ENCODE assay signal across 12 cellular contexts in the genomic region with DNA sequence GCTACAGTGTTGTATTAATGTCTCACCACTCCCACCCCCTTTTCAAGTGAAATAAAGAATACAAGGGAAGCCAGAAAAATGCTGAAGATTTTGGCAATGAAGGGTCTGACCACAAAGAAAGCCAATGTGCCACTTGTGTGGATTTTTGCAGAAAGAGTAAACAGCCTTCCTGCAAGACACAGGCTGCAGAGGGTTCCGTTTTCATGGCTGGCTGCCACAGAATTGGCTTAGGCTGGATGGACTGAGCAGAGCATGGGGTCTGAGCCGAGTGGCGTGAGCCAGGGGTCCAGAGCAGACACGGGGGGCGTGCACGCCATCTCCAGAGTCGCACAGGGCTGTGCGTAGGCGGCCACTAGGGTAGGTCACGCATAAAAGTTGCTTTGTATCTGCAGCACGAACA.
DNase-seq lines count a peak whose midpoint lies in the region; ATAC-seq lines count a peak whose summit lies in the region.
"Had no signal": no experiment of that assay in that cellular context is flagged by ENCODE, and none has a peak within 500 bp of the region (broad histone marks: within the 10 kb centered on the region; RNA-seq: fewer than 3 reads in every experiment).

No MANE protein-coding gene starts in this region.

- no peak for ATAC-seq in HG03139 (IDR thresholded peaks at IDR 0.05; ENCODE audit: unreplicated experiment)
- ATAC-seq in GM19035 (IDR thresholded peaks at IDR 0.05; ENCODE audit: unreplicated experiment), result no peak
- no peak for ATAC-seq in HG03469 (IDR thresholded peaks at IDR 0.05; ENCODE audit: unreplicated experiment)
- ATAC-seq: foreskin keratinocyte had no signal

- peak; percentile 5 for DNase-seq in EL
- DNase-seq in hepatic stellate cell (ENCODE audit: low spot score), result peak; percentile 11
- DNase-seq in renal cortical epithelial cell (ENCODE audit: low read depth), result peak; percentile 22
- DNase-seq in DMS153 treated with DMSO at 0.1 percent for 48 hours (lab: John Stamatoyannopoulos, UW; ENCODE audit: unreplicated experiment), result no peak
- DNase-seq: foreskin keratinocyte, lower lobe of right lung, NCI-H2029 treated with DMSO at 0.1 percent for 48 hours, PC-9 had no signal

- H3K27ac ChIP-seq in angular gyrus (ENCODE audit: low read depth, low read length), result peak overlapping the region; percentile 17
- H3K27ac ChIP-seq: foreskin keratinocyte, lower lobe of right lung, PC-9 had no signal
